1 cellular context compared by ENCODE assay signal in genomic region chr12:102920271-102920670, GRCh38.
TF ChIP-seq lines count a peak whose summit lies in the region.

No MANE protein-coding gene starts in this region.

TF ChIP-seq in HepG2, 621 proteins besides CTCF, POLR2A, EP300 and RAD21 (continued from another document and continues in another):
- TF ChIP-seq ZBED4 (CRISPR knock-in tag; IDR thresholded peaks at IDR 0.05; ENCODE audit: borderline replicate concordance) (no peak), KLF16 (CRISPR knock-in tag; IDR thresholded peaks at IDR 0.05) (peak in 1 of 2 experiments; percentile 83; a peak in 2 of 4 replicates), POLR2G (IDR thresholded peaks at IDR 0.05; ENCODE audit: low read depth, low read length) (no peak; the same call in 1 of the 2 replicates), ZNF230 (CRISPR knock-in tag; IDR thresholded peaks at IDR 0.05) (no peak), KDM3A (CRISPR knock-in tag; IDR thresholded peaks at IDR 0.05; ENCODE audit: low read depth) (peak; percentile 92), ZNF7 (CRISPR knock-in tag; IDR thresholded peaks at IDR 0.05) (no peak), HMGXB3 (CRISPR knock-in tag; IDR thresholded peaks at IDR 0.05; ENCODE audit: borderline replicate concordance) (0 out of 2 replicates have a peak, but pooled peaks have one; percentile 69), LBX2 (CRISPR knock-in tag; IDR thresholded peaks at IDR 0.05; ENCODE audit: borderline replicate concordance) (no peak), HNF1B (CRISPR knock-in tag; IDR thresholded peaks at IDR 0.05) (peak; percentile 97), ERF (CRISPR knock-in tag; IDR thresholded peaks at IDR 0.05) (peak; percentile 87), RFXAP (CRISPR knock-in tag; IDR thresholded peaks at IDR 0.05; ENCODE audit: borderline replicate concordance) (peak; percentile 79), PREB (CRISPR knock-in tag; IDR thresholded peaks at IDR 0.05) (no peak), HOXA7 (CRISPR knock-in tag; IDR thresholded peaks at IDR 0.05) (no peak), ZNF570 (CRISPR knock-in tag; IDR thresholded peaks at IDR 0.05; ENCODE audit: borderline replicate concordance) (no peak), ZNF44 (CRISPR knock-in tag; IDR thresholded peaks at IDR 0.05) (no peak), CHD2 (IDR thresholded peaks at IDR 0.05; ENCODE audit: low read depth, low read length) (no peak), ZNF552 (CRISPR knock-in tag; IDR thresholded peaks at IDR 0.05; ENCODE audit: borderline replicate concordance) (no peak), ZNF276 (CRISPR knock-in tag; IDR thresholded peaks at IDR 0.05; ENCODE audit: low read depth) (no peak), JUN (CRISPR knock-in tag; IDR thresholded peaks at IDR 0.05) (0 out of 2 replicates have a peak, but pooled peaks have one; percentile 56), CREB1 (IDR thresholded peaks at IDR 0.05) (no peak), CREB1 (CRISPR knock-in tag; IDR thresholded peaks at IDR 0.05) (peak; percentile 63), HNF4G (IDR thresholded peaks at IDR 0.05; ENCODE audit: borderline replicate concordance, low read depth, low read length) (peak; percentile 74; the same call in 1 of the 2 replicates), HNF4G (CRISPR knock-in tag; IDR thresholded peaks at IDR 0.05; ENCODE audit: borderline replicate concordance, low read depth) (no peak), ZNF567 (CRISPR knock-in tag; IDR thresholded peaks at IDR 0.05; ENCODE audit: borderline replicate concordance) (no peak), ZBTB10 (CRISPR knock-in tag; IDR thresholded peaks at IDR 0.05; ENCODE audit: borderline replicate concordance) (no peak), ZNF720 (CRISPR knock-in tag; IDR thresholded peaks at IDR 0.05) (no peak), SP1 (IDR thresholded peaks at IDR 0.05) (no peak), SP1 (CRISPR knock-in tag; IDR thresholded peaks at IDR 0.05) (no peak), ZNF3 (CRISPR knock-in tag; IDR thresholded peaks at IDR 0.05) (no peak), RBM22 (optimal IDR thresholded peaks at IDR 0.05; ENCODE audit: low read length) (no peak), ZNF329 (CRISPR knock-in tag; IDR thresholded peaks at IDR 0.05; ENCODE audit: low read depth) (no peak), ZNF430 (CRISPR knock-in tag; IDR thresholded peaks at IDR 0.05) (no peak), ELF3 (CRISPR knock-in tag; IDR thresholded peaks at IDR 0.05) (peak; percentile 85; the same call in 1 of the 2 replicates), STAT5B (CRISPR knock-in tag; IDR thresholded peaks at IDR 0.05) (no peak), ZBTB49 (CRISPR knock-in tag; IDR thresholded peaks at IDR 0.05; ENCODE audit: borderline replicate concordance) (no peak; the same call in 1 of the 2 replicates), GRHL1 (CRISPR knock-in tag; conservative IDR thresholded peaks at IDR 0.05) (no peak), TCF7L2 (IDR thresholded peaks at IDR 0.05; ENCODE audit: low read depth, low read length) (0 out of 2 replicates have a peak, but pooled peaks have one; percentile 43)
